Comparison of ENCODE assay signal across 25 cellular contexts in genomic region chr5:3023678-3024077, GRCh38.
"Had no signal": no experiment of that assay in that cellular context is flagged by ENCODE, and none has a peak within 500 bp of the region (broad histone marks: within the 10 kb centered on the region; RNA-seq: fewer than 3 reads in every experiment).

No MANE protein-coding gene starts in this region.

- ATAC-seq: heart left ventricle; left cardiac atrium; mucosa of descending colon; naive thymus-derived CD4-positive, alpha-beta T cell; natural killer cell treated with Interleukin-12 subunit alpha and Interleukin-12 subunit beta and Interleukin-15 and Interleukin-18, amount 100 ng/mL, for 72 hours; right lobe of liver; stimulated activated naive B cell treated with anti-CD40 and anti-IgM and Interleukin-4, amounts not matched to agents 10 μg/mL and 1 μg/mL and 100 μg/mL, for 72 hours; stimulated activated naive CD8-positive, alpha-beta T cell treated with anti-CD3 and anti-CD28 coated beads, Interleukin-15, Interleukin-2, amounts not matched to agents 100 U/mL and 50 U/mL, for 24 hours; upper lobe of right lung had no signal

- H3K4me3 Mint-ChIP-seq: naive thymus-derived CD4-positive, alpha-beta T cell; natural killer cell treated with Interleukin-12 subunit alpha and Interleukin-12 subunit beta and Interleukin-15 and Interleukin-18, amount 100 ng/mL, for 72 hours; stimulated activated naive B cell treated with anti-CD40 and anti-IgM and Interleukin-4, amounts not matched to agents 10 μg/mL and 1 μg/mL and 100 μg/mL, for 72 hours had no signal

- H3K36me3 Mint-ChIP-seq: naive thymus-derived CD4-positive, alpha-beta T cell; natural killer cell treated with Interleukin-12 subunit alpha and Interleukin-12 subunit beta and Interleukin-15 and Interleukin-18, amount 100 ng/mL, for 72 hours; stimulated activated naive B cell treated with anti-CD40 and anti-IgM and Interleukin-4, amounts not matched to agents 10 μg/mL and 1 μg/mL and 100 μg/mL, for 72 hours had no signal

- H3K9me3 Mint-ChIP-seq: natural killer cell treated with Interleukin-12 subunit alpha and Interleukin-12 subunit beta and Interleukin-15 and Interleukin-18, amount 100 ng/mL, for 72 hours had no signal

- H3K27ac Mint-ChIP-seq: naive thymus-derived CD4-positive, alpha-beta T cell; natural killer cell treated with Interleukin-12 subunit alpha and Interleukin-12 subunit beta and Interleukin-15 and Interleukin-18, amount 100 ng/mL, for 72 hours; progenitor cell of endocrine pancreas; stimulated activated naive B cell treated with anti-CD40 and anti-IgM and Interleukin-4, amounts not matched to agents 10 μg/mL and 1 μg/mL and 100 μg/mL, for 72 hours had no signal

- H3K27me3 Mint-ChIP-seq: natural killer cell treated with Interleukin-12 subunit alpha and Interleukin-12 subunit beta and Interleukin-15 and Interleukin-18, amount 100 ng/mL, for 72 hours; stimulated activated naive B cell treated with anti-CD40 and anti-IgM and Interleukin-4, amounts not matched to agents 10 μg/mL and 1 μg/mL and 100 μg/mL, for 72 hours had no signal

- DNase-seq: heart left ventricle; hypothalamus; islet precursor cell; left cardiac atrium; left ventricle myocardium inferior; mesendoderm; midbrain; mucosa of descending colon; naive thymus-derived CD4-positive, alpha-beta T cell; occipital lobe; ovary; right lobe of liver; stimulated activated CD4-positive, alpha-beta T cell treated with anti-CD3 and anti-CD28 coated beads, Interleukin-12 subunit alpha, Interleukin-12 subunit beta, amount 100 ng/mL, for 4 hours; stimulated activated CD4-positive, alpha-beta T cell treated with anti-CD3 and anti-CD28 coated beads, Interleukin-15, amount 100 ng/mL, for 24 hours; stimulated activated CD4-positive, alpha-beta T cell treated with anti-CD3 and anti-CD28 coated beads, Interleukin-2, amount 100 ng/mL, for 24 hours; stimulated activated CD4-positive, alpha-beta T cell treated with anti-CD3 and anti-CD28 coated beads, Interleukin-4, amount 100 ng/mL, for 1 hour; stimulated activated naive B cell treated with anti-CD40 and anti-IgM and Interleukin-4, amounts not matched to agents 10 μg/mL and 1 μg/mL and 100 μg/mL, for 72 hours; stimulated activated naive CD8-positive, alpha-beta T cell treated with anti-CD3 and anti-CD28 coated beads, Interleukin-15, Interleukin-2, amounts not matched to agents 100 U/mL and 50 U/mL, for 24 hours; stomach; testis; thyroid gland; transverse colon; upper lobe of right lung had no signal

- H3K4me1 Mint-ChIP-seq: stimulated activated naive B cell treated with anti-CD40 and anti-IgM and Interleukin-4, amounts not matched to agents 10 μg/mL and 1 μg/mL and 100 μg/mL, for 72 hours had no signal
